Comparison of ENCODE assay signal across 24 cellular contexts in genomic region chr1:170219163-170219562, GRCh38.
"Had no signal": no experiment of that assay in that cellular context is flagged by ENCODE, and none has a peak within 500 bp of the region (broad histone marks: within the 10 kb centered on the region; RNA-seq: fewer than 3 reads in every experiment).

No MANE protein-coding gene starts in this region.

- H3K27ac Mint-ChIP-seq: mesothelial cell of epicardium; naive B cell; natural killer cell; stimulated activated effector memory CD8-positive, alpha-beta T cell treated with anti-CD3 and anti-CD28 coated beads, Interleukin-12 subunit alpha, Interleukin-12 subunit beta, amount 100 ng/mL, for 72 hours; stimulated activated naive CD8-positive, alpha-beta T cell treated with anti-CD3 and anti-CD28 coated beads, Interleukin-15, Interleukin-2, amounts not matched to agents 100 ng/mL and 50 ng/mL, for 24 hours had no signal

- ATAC-seq: natural killer cell, pancreas, right cardiac atrium had no signal

- H3K9me3 ChIP-seq: left ventricle myocardium inferior, pancreas, prostate gland, sigmoid colon, tibial nerve, upper lobe of left lung, vagina had no signal

- H3K4me2 ChIP-seq: hepatocyte had no signal

- H3K4me1 Mint-ChIP-seq: naive B cell; natural killer cell; stimulated activated effector memory CD8-positive, alpha-beta T cell treated with anti-CD3 and anti-CD28 coated beads, Interleukin-12 subunit alpha, Interleukin-12 subunit beta, amount 100 ng/mL, for 72 hours had no signal

- H3K79me2 ChIP-seq: hepatocyte had no signal

- H3K36me3 ChIP-seq: left ventricle myocardium inferior, pancreas, prostate gland, sigmoid colon, spleen, tibial nerve, upper lobe of left lung, vagina had no signal

- H3K27me3 ChIP-seq: hepatocyte, pancreas, sigmoid colon, tibial nerve, upper lobe of left lung, vagina had no signal

- H2AFZ ChIP-seq: hepatocyte had no signal

- H3K4me3 Mint-ChIP-seq: mesothelial cell of epicardium; naive B cell; natural killer cell; stimulated activated effector memory CD8-positive, alpha-beta T cell treated with anti-CD3 and anti-CD28 coated beads, Interleukin-12 subunit alpha, Interleukin-12 subunit beta, amount 100 ng/mL, for 72 hours; stimulated activated naive CD8-positive, alpha-beta T cell treated with anti-CD3 and anti-CD28 coated beads, Interleukin-15, Interleukin-2, amounts not matched to agents 100 ng/mL and 50 ng/mL, for 24 hours had no signal

- H3K4me3 ChIP-seq: hepatocyte, left ventricle myocardium inferior, lung, pancreas, prostate gland, sigmoid colon, spleen, tibial nerve, upper lobe of left lung, vagina had no signal

- H3K9me3 Mint-ChIP-seq: natural killer cell; stimulated activated effector memory CD8-positive, alpha-beta T cell treated with anti-CD3 and anti-CD28 coated beads, Interleukin-12 subunit alpha, Interleukin-12 subunit beta, amount 100 ng/mL, for 72 hours had no signal

- H3K36me3 Mint-ChIP-seq: mesothelial cell of epicardium; naive B cell; natural killer cell; stimulated activated effector memory CD8-positive, alpha-beta T cell treated with anti-CD3 and anti-CD28 coated beads, Interleukin-12 subunit alpha, Interleukin-12 subunit beta, amount 100 ng/mL, for 72 hours had no signal

- H3K4me1 ChIP-seq: pancreas, prostate gland, spleen, upper lobe of left lung had no signal

- FAIRE-seq: pancreas, small intestine had no signal

- DNase-seq: islet precursor cell; left ventricle myocardium inferior; mesendoderm; naive B cell; natural killer cell; posterior cingulate gyrus; retina; sigmoid colon; small intestine; spleen; stimulated activated CD4-positive, alpha-beta T cell treated with anti-CD3 and anti-CD28 coated beads, Interleukin-4, amount 100 ng/mL, for 24 hours; stimulated activated naive CD4-positive, alpha-beta T cell; substantia nigra; upper lobe of left lung had no signal

- H3K27ac ChIP-seq: hepatocyte, left ventricle myocardium inferior, pancreas, prostate gland, spleen, upper lobe of left lung had no signal
